Comparison of ENCODE assay signal across 10 cellular contexts in the genomic region with DNA sequence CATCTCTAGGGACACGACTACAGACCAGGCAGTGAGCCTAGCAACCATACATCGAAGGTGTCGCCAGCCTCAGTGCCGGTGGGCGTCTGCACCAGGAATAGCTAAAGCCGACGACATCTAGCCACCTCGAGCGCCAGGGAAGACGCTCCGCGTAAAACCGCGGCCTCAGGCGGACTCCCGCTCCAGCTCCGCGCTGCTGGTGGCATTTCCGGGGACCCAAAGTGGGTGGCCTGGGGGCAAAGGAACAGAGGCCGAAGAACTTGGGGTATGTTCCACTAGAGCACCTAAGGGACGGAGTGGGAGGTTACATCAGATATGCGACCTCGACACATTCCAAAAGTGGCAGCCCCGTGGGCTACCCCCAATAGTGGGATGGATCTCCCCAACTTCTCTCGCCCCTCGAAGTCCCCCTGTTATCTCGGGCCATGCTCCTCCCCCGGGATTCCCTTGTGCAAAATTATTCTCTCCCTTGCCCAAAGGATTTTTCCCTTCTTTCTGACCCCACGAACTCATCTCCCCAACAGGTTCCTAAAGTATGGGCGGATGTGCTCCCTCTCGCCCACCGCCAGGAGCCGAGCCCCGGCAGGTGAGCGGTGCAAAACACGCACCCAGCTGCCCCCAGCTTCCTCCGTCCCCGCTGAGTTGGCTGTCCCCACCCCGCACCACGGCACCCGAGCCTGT. TPM values are rescaled to one million over a fixed set of nuclear protein-coding genes. Genes with fewer than 3 reads are reported as not detected.
DNase-seq lines count a peak whose midpoint lies in the region; ATAC-seq, FAIRE-seq and TF ChIP-seq lines count a peak whose summit lies in the region.
"Had no signal": no experiment of that assay in that cellular context is flagged by ENCODE, and none has a peak within 500 bp of the region (broad histone marks: within the 10 kb centered on the region; RNA-seq: fewer than 3 reads in every experiment).

No MANE protein-coding gene starts in this region.

- peak overlapping the region; percentile 96 for H3K4me2 ChIP-seq in mesenchymal stem cell (ENCODE audit: low read length, poor library complexity, severe bottlenecking)

- peak overlapping the region; percentile 18 for H2BK15ac ChIP-seq in mesenchymal stem cell (ENCODE audit: low read depth, poor library complexity, severe bottlenecking)

- WGBS in mesenchymal stem cell = 3% methylated on average over 37 of the region's 41 CpGs

- H3K27ac Mint-ChIP-seq in activated T-cell treated with anti-CD3 and anti-CD28 coated beads, Interleukin-2, amount 50 U/mL, for 24 hours = no peak overlapping the region
- peak overlapping the region; percentile 37 for H3K27ac Mint-ChIP-seq in type B pancreatic cell
- no peak overlapping the region for H3K27ac Mint-ChIP-seq in CD4-positive, alpha-beta memory T cell
- H3K27ac Mint-ChIP-seq: CD4-positive, CD25-positive, alpha-beta regulatory T cell had no signal

- peak overlapping the region in 1 of 2 experiments; percentile 46 for H3K23ac ChIP-seq in mesenchymal stem cell (ENCODE audit: low read length in 2 of 2)

- no peak overlapping the region for H3K14ac ChIP-seq in mesenchymal stem cell (ENCODE audit: low read length in 2 of 2)

- peak overlapping the region; percentile 75 for H3K9ac ChIP-seq in mesenchymal stem cell (ENCODE audit: low read length)

- intact Hi-C loops in CD4-positive, alpha-beta memory T cell (cut with micrococcal nuclease) = no loop called here

- FAIRE-seq in bronchial epithelial cell (lab: Jason Lieb, UNC) = no peak

- H3K27me3 ChIP-seq in bronchial epithelial cell (ENCODE audit: control insufficient read depth, insufficient read depth, low read length) = no peaks in the 10 kb centered on the region
- H3K27me3 ChIP-seq in mesenchymal stem cell (ENCODE audit: control insufficient read depth in 1 of 2, insufficient read depth in 1 of 2, low read length in 2 of 2) = peaks cover 0 to 7% of the 10 kb centered on the region in 2 experiments
- peaks cover 5% of the 10 kb centered on the region for H3K27me3 ChIP-seq in CD4-positive, alpha-beta memory T cell (ENCODE audit: insufficient read depth, low read length)

- CTCF ChIA-PET in CD4-positive, alpha-beta memory T cell (lab: Charles Lee; ENCODE audit: partially characterized antibody) = no interaction called here

- H2BK120ac ChIP-seq in mesenchymal stem cell (ENCODE audit: low read depth, low read length) = peak overlapping the region; percentile 22

- H3K27me3 Mint-ChIP-seq in activated T-cell treated with anti-CD3 and anti-CD28 coated beads, Interleukin-2, amount 50 U/mL, for 24 hours = peaks cover 84% of the 10 kb centered on the region
- H3K27me3 Mint-ChIP-seq in activated T-cell treated with anti-CD3 and anti-CD28 coated beads, Interleukin-2, amount 50 U/mL, for 4 hours (ENCODE audit: low read depth) = peaks cover 59% of the 10 kb centered on the region
- peaks cover 84% of the 10 kb centered on the region for H3K27me3 Mint-ChIP-seq in type B pancreatic cell
- peaks cover 47 to 50% of the 10 kb centered on the region in 2 donors for H3K27me3 Mint-ChIP-seq in CD4-positive, alpha-beta memory T cell

- H2AK5ac ChIP-seq in mesenchymal stem cell (ENCODE audit: low read length, severe bottlenecking) = no peak overlapping the region

- H3K9me3 Mint-ChIP-seq in activated T-cell treated with anti-CD3 and anti-CD28 coated beads, Interleukin-2, amount 50 U/mL, for 24 hours = no peaks in the 10 kb centered on the region
- H3K9me3 Mint-ChIP-seq in activated T-cell treated with anti-CD3 and anti-CD28 coated beads, Interleukin-2, amount 50 U/mL, for 4 hours = no peaks in the 10 kb centered on the region
- H3K9me3 Mint-ChIP-seq in type B pancreatic cell = no peaks in the 10 kb centered on the region
- H3K9me3 Mint-ChIP-seq in CD4-positive, alpha-beta memory T cell = no peaks in the 10 kb centered on the region

- H3K27ac ChIP-seq in mesenchymal stem cell (ENCODE audit: low read length, poor library complexity, severe bottlenecking) = no peak overlapping the region
- no peak overlapping the region for H3K27ac ChIP-seq in CD4-positive, alpha-beta memory T cell (ENCODE audit: low read depth, low read length)

- H4K91ac ChIP-seq in mesenchymal stem cell (ENCODE audit: low read length) = peak overlapping the region; percentile 28

- H3K18ac ChIP-seq in mesenchymal stem cell (ENCODE audit: low read depth in 1 of 2, low read length in 2 of 2) = peak overlapping the region; percentile 26 to 76

- H3K36me3 ChIP-seq in bronchial epithelial cell (ENCODE audit: control insufficient read depth, insufficient read depth, low read length) = no peaks in the 10 kb centered on the region
- no peaks in the 10 kb centered on the region for H3K36me3 ChIP-seq in mesenchymal stem cell (ENCODE audit: control insufficient read depth in 1 of 2, insufficient read depth in 2 of 2, low read depth in 1 of 2, low read length in 2 of 2)
- H3K36me3 ChIP-seq in CD4-positive, alpha-beta memory T cell (ENCODE audit: insufficient read depth, low read length) = no peaks in the 10 kb centered on the region
- H3K36me3 ChIP-seq: Peyer's patch had no signal

- peaks cover 26% of the 10 kb centered on the region for H3K79me1 ChIP-seq in mesenchymal stem cell (replicated peaks; ENCODE audit: low read length, poor library complexity, severe bottlenecking)

- no peak for ATAC-seq in activated T-cell treated with anti-CD3 and anti-CD28 coated beads, Interleukin-2, amount 50 U/mL, for 4 hours
- ATAC-seq in GM21619 (IDR thresholded peaks at IDR 0.05; ENCODE audit: unreplicated experiment) (no peak), GM21529 (IDR thresholded peaks at IDR 0.05; ENCODE audit: unreplicated experiment) (no peak)

- no peaks in the 10 kb centered on the region for H3K36me3 Mint-ChIP-seq in activated T-cell treated with anti-CD3 and anti-CD28 coated beads, Interleukin-2, amount 50 U/mL, for 24 hours (ENCODE audit: low read depth)
- H3K36me3 Mint-ChIP-seq in activated T-cell treated with anti-CD3 and anti-CD28 coated beads, Interleukin-2, amount 50 U/mL, for 4 hours (ENCODE audit: insufficient read depth) = no peaks in the 10 kb centered on the region
- peaks cover 5% of the 10 kb centered on the region for H3K36me3 Mint-ChIP-seq in type B pancreatic cell
- H3K36me3 Mint-ChIP-seq in CD4-positive, alpha-beta memory T cell = no peaks in the 10 kb centered on the region
- H3K36me3 Mint-ChIP-seq: CD4-positive, CD25-positive, alpha-beta regulatory T cell had no signal

- peak overlapping the region; percentile 57 for H4K8ac ChIP-seq in mesenchymal stem cell (ENCODE audit: low read length)

- H2AFZ ChIP-seq in mesenchymal stem cell (ENCODE audit: low read depth, low read length) = peak overlapping the region; percentile 75

- H2BK12ac ChIP-seq in mesenchymal stem cell (ENCODE audit: low read length in 2 of 2) = peak overlapping the region in 1 of 2 experiments; percentile 81

- H3K4me3 ChIP-seq in bronchial epithelial cell (ENCODE audit: low read depth, low read length) (peak overlapping the region; percentile 71), mesenchymal stem cell (ENCODE audit: insufficient read depth in 1 of 2, low read depth in 1 of 2, low read length in 2 of 2) (peak overlapping the region; percentile 73 to 89)
- H3K4me3 ChIP-seq in CD4-positive, alpha-beta memory T cell (ENCODE audit: low read length in 2 of 2) = no peak overlapping the region

- H3K4ac ChIP-seq in mesenchymal stem cell (ENCODE audit: low read depth in 1 of 2, low read length in 2 of 2) = peak overlapping the region; percentile 9 to 65

- H3K4me1 ChIP-seq in mesenchymal stem cell (ENCODE audit: control insufficient read depth, insufficient read depth, low read depth, low read length) = peaks cover 17% of the 10 kb centered on the region
- H3K4me1 ChIP-seq in CD4-positive, alpha-beta memory T cell (ENCODE audit: insufficient read depth, low read length) = no peaks in the 10 kb centered on the region

- TF ChIP-seq CTCF in bronchial epithelial cell (IDR thresholded peaks at IDR 0.05; ENCODE audit: insufficient read depth, low read length, severe bottlenecking) (no peak), type B pancreatic cell (conservative IDR thresholded peaks at IDR 0.05) (peak; percentile 41)

- DNase-seq in activated T-cell treated with anti-CD3 and anti-CD28 coated beads, Interleukin-2, amount 50 U/mL, for 24 hours = no peak
- DNase-seq in activated T-cell treated with anti-CD3 and anti-CD28 coated beads, Interleukin-2, amount 50 U/mL, for 4 hours = no peak
- no peak for DNase-seq in bronchial epithelial cell (ENCODE audit: low read depth)
- DNase-seq in mesenchymal stem cell = no peak
- no peak for DNase-seq in type B pancreatic cell (ENCODE audit: extremely low spot score, unreplicated experiment)
- no peak for DNase-seq in CD4-positive, alpha-beta memory T cell
- DNase-seq: CD4-positive, CD25-positive, alpha-beta regulatory T cell; Peyer's patch had no signal

- no peak overlapping the region for H2BK5ac ChIP-seq in mesenchymal stem cell (ENCODE audit: low read depth, low read length, poor library complexity, severe bottlenecking)

- H3K4me3 Mint-ChIP-seq in activated T-cell treated with anti-CD3 and anti-CD28 coated beads, Interleukin-2, amount 50 U/mL, for 24 hours = peak overlapping the region; percentile 64
- no peak overlapping the region for H3K4me3 Mint-ChIP-seq in activated T-cell treated with anti-CD3 and anti-CD28 coated beads, Interleukin-2, amount 50 U/mL, for 4 hours
- peak overlapping the region; percentile 97 for H3K4me3 Mint-ChIP-seq in type B pancreatic cell
- no peak overlapping the region for H3K4me3 Mint-ChIP-seq in CD4-positive, alpha-beta memory T cell
- H3K4me3 Mint-ChIP-seq: CD4-positive, CD25-positive, alpha-beta regulatory T cell had no signal

- POLR2A ChIA-PET in CD4-positive, alpha-beta memory T cell (lab: Charles Lee; ENCODE audit: partially characterized antibody) = no interaction called here

- no peaks in the 10 kb centered on the region for H3K9me3 ChIP-seq in mesenchymal stem cell (ENCODE audit: control insufficient read depth, low read length)
- H3K9me3 ChIP-seq in CD4-positive, alpha-beta memory T cell (ENCODE audit: control insufficient read depth in 1 of 2, low read length in 2 of 2) = no peaks in the 10 kb centered on the region
- H3K9me3 ChIP-seq: Peyer's patch had no signal

- H3K4me1 Mint-ChIP-seq in activated T-cell treated with anti-CD3 and anti-CD28 coated beads, Interleukin-2, amount 50 U/mL, for 24 hours (ENCODE audit: low read depth) = peaks cover 9% of the 10 kb centered on the region
- H3K4me1 Mint-ChIP-seq in activated T-cell treated with anti-CD3 and anti-CD28 coated beads, Interleukin-2, amount 50 U/mL, for 4 hours (ENCODE audit: low read depth) = peaks cover 6% of the 10 kb centered on the region
- peaks cover 7% of the 10 kb centered on the region for H3K4me1 Mint-ChIP-seq in type B pancreatic cell (ENCODE audit: unreplicated experiment)
- peaks cover 2 to 21% (median 12%) of the 10 kb centered on the region in 4 donors for H3K4me1 Mint-ChIP-seq in CD4-positive, alpha-beta memory T cell

RNA-seq across cellular contexts. Expression of a gene that starts 1.2 kb away (rescaled TPM):
- total RNA-seq in activated T-cell treated with anti-CD3 and anti-CD28 coated beads, Interleukin-2, amount 50 U/mL, for 4 hours = under 1 TPM; 0.10 to 0.60 (median 0.18) TPM
- total RNA-seq in bronchial epithelial cell (15.8 and 16.3 TPM in 2 replicates), type B pancreatic cell (ENCODE audit: low replicate concordance) (27.9 and 30.1 TPM in 2 replicates)
- 21.9 TPM for polyA plus RNA-seq in mesenchymal stem cell (2013, experiment 1 of 2)
- polyA plus RNA-seq in mesenchymal stem cell (2013, experiment 2 of 2) = 21.7 TPM
- total RNA-seq in CD4-positive, alpha-beta memory T cell = not detected
- under 1 TPM in 1 of 2 donors, not detected in 1; 0.26 TPM for polyA plus RNA-seq in CD4-positive, alpha-beta memory T cell
- total RNA-seq: CD4-positive, CD25-positive, alpha-beta regulatory T cell had no signal
- polyA plus RNA-seq: CD4-positive, CD25-positive, alpha-beta regulatory T cell had no signal

Comparison
In these comparisons a context has a peak if more than half of its experiments do, and no peak if none do; other contexts are left out.
1. H3K4me3 Mint-ChIP-seq: peak in activated T-cell treated with anti-CD3 and anti-CD28 coated beads, Interleukin-2, amount 50 U/mL, for 24 hours (single experiment) and type B pancreatic cell (single experiment); none in activated T-cell treated with anti-CD3 and anti-CD28 coated beads, Interleukin-2, amount 50 U/mL, for 4 hours (single experiment) and CD4-positive, alpha-beta memory T cell (0 of 8).
2. H3K4me3 ChIP-seq: peak in bronchial epithelial cell (single experiment) and mesenchymal stem cell (2 of 2); none in CD4-positive, alpha-beta memory T cell (0 of 2).
3. RNA of a gene that starts 1.2 kb away (total RNA-seq): 27.9 to 30.1 TPM in type B pancreatic cell and 15.8 to 16.3 TPM in bronchial epithelial cell; 0.10 to 0.60 TPM in activated T-cell treated with anti-CD3 and anti-CD28 coated beads, Interleukin-2, amount 50 U/mL, for 4 hours and not detected in CD4-positive, alpha-beta memory T cell; every median in the first group is over 10 times any median in the second.